1 cellular context compared by ENCODE assay signal in genomic region chr9:74245871-74246552, GRCh38.
A peak's percentile ranks its signal among the peaks of the same experiment; 100 is the strongest.
TF ChIP-seq lines count a peak whose summit lies in the region.

No MANE protein-coding gene starts in this region.

TF ChIP-seq in GM12878, 131 proteins besides CTCF, POLR2A, EP300 and RAD21:
- TF ChIP-seq CREB1 (IDR thresholded peaks at IDR 0.05; ENCODE audit: low read depth): no peak
- peak; percentile 24; the same call in 1 of the 2 replicates for TF ChIP-seq RUNX3 (IDR thresholded peaks at IDR 0.05; ENCODE audit: low read length)
